8 cellular contexts compared by ENCODE assay signal in genomic region chr18:77080283-77080682, GRCh38. TPM values are rescaled to one million over a fixed set of nuclear protein-coding genes. Genes with fewer than 3 reads are reported as not detected.
DNase-seq lines count a peak whose midpoint lies in the region; ATAC-seq and TF ChIP-seq lines count a peak whose summit lies in the region.

No MANE protein-coding gene starts in this region.

- no peak overlapping the region for H2AFZ ChIP-seq in HCT116 (ENCODE audit: low read depth, low read length, poor library complexity, severe bottlenecking)

- H3K27ac Mint-ChIP-seq in memory B cell, result peak overlapping the region; percentile 80

- H3K27ac ChIP-seq in HCT116 (ENCODE audit: low read depth, low read length) (no peak overlapping the region), A673 (ENCODE audit: low read depth, low read length, poor library complexity, severe bottlenecking) (no peak overlapping the region)

- no peaks in the 10 kb centered on the region for H3K9me3 Mint-ChIP-seq in memory B cell

- CTCF ChIA-PET in HCT116 (lab: Charles Lee), result no interaction called here
- CTCF ChIA-PET in GM10248 (lab: Yijun Ruan, JAX), result interaction anchor here (0.8 to 1.0 kb wide), 2 partner anchors 11 to 28 kb away, joined by 3 read pairs; no protein-coding TSS in a partner anchor
- CTCF ChIA-PET in A673 (lab: Charles Lee), result no interaction called here

- peaks cover 39 to 54% of the 10 kb centered on the region in 2 experiments for H3K4me1 ChIP-seq in HCT116 (ENCODE audit: control insufficient read depth in 1 of 2, insufficient read depth in 2 of 2, low read length in 2 of 2)
- H3K4me1 ChIP-seq in A673 (ENCODE audit: insufficient read depth, low read length, poor library complexity, severe bottlenecking), result no peaks in the 10 kb centered on the region

- BruUV-seq in HCT116 (replicated peaks; lab: Mats Ljungman, UMichigan) (no TSS peak), A673 (replicated peaks; lab: Mats Ljungman, UMichigan) (no TSS peak)

- no peak overlapping the region for H3K9ac ChIP-seq in HCT116 (ENCODE audit: low read length)

- intact Hi-C loops in HCT116 (cut with micrococcal nuclease) (no loop called here), A673 (cut with micrococcal nuclease; ENCODE audit: unreplicated experiment) (no loop called here)

- H3K9me3 ChIP-seq in HCT116 (ENCODE audit: control insufficient read depth in 1 of 2, insufficient read depth in 1 of 2, low read depth in 1 of 2, low read length in 2 of 2) (no peaks in the 10 kb centered on the region), A673 (ENCODE audit: low read depth, low read length, poor library complexity, severe bottlenecking) (no peaks in the 10 kb centered on the region)

- POLR2A ChIA-PET in HCT116 (lab: Charles Lee) (no interaction called here), GM10248 (lab: Yijun Ruan, JAX) (no interaction called here), A673 (lab: Charles Lee; ENCODE audit: low non-redundant PET) (no interaction called here)

- H3K4me3 Mint-ChIP-seq in memory B cell, result peak overlapping the region; percentile 41

- TF ChIP-seq CTCF in HCT116 (IDR thresholded peaks at IDR 0.05 in 2 of 3, conservative IDR thresholded peaks at IDR 0.05 in 1 of 3; ENCODE audit: borderline replicate concordance in 1 of 3, insufficient read depth in 1 of 3, low read depth in 2 of 3, low read length in 2 of 3) (no peak), GM10248 (IDR thresholded peaks at IDR 0.05; ENCODE audit: control extremely low read depth, extremely low read depth, low read depth, missing control alignments) (no peak), A673 (conservative IDR thresholded peaks at IDR 0.05; ENCODE audit: low read depth, low read length) (no peak)

- peaks cover 42% of the 10 kb centered on the region for H3K79me2 ChIP-seq in HCT116 (ENCODE audit: insufficient read depth, low read length)

- H3K4me3 ChIP-seq in HCT116 (replicated peaks in 1 of 2; ENCODE audit: low read depth in 1 of 2, low read length in 2 of 2) (no peak overlapping the region), A673 (ENCODE audit: low read depth, low read length, poor library complexity, severe bottlenecking) (no peak overlapping the region)

- H3K36me3 ChIP-seq in HCT116 (ENCODE audit: control insufficient read depth in 1 of 2, insufficient read depth in 2 of 2, low read length in 2 of 2), result no peaks in the 10 kb centered on the region
- no peaks in the 10 kb centered on the region for H3K36me3 ChIP-seq in A673 (ENCODE audit: insufficient read depth, low read length, poor library complexity, severe bottlenecking)

- ATAC-seq in GM18861 (IDR thresholded peaks at IDR 0.05; ENCODE audit: unreplicated experiment), result peak; percentile 94
- no peak for ATAC-seq in HCT116
- peak; percentile 98 for ATAC-seq in memory B cell (ENCODE audit: low read depth)

- H3K27me3 ChIP-seq in HCT116 (ENCODE audit: insufficient read depth, low read length) (no peaks in the 10 kb centered on the region), A673 (replicated peaks; ENCODE audit: insufficient read depth, low read depth, low read length, poor library complexity) (no peaks in the 10 kb centered on the region)

- H4K20me1 ChIP-seq in HCT116 (ENCODE audit: insufficient read depth), result no peaks in the 10 kb centered on the region

- no peak for TF ChIP-seq POLR2A in HCT116 (IDR thresholded peaks at IDR 0.05; ENCODE audit: borderline replicate concordance, extremely low read depth, insufficient read depth, insufficient read length)

- DNase-seq in HCT116 (ENCODE audit: low read depth, low spot score), result no peak
- DNase-seq in MV-4-11 (lab: John Stamatoyannopoulos, UW), result peak; percentile 73
- peak; percentile 70 to 73 for DNase-seq in memory B cell (ENCODE audit: low spot score in 2 of 2)
- no peak for DNase-seq in GM10248 (ENCODE audit: extremely low spot score)
- no peak for DNase-seq in AG20443 (ENCODE audit: low spot score)
- DNase-seq in A673 (ENCODE audit: low spot score), result no peak
- no peak for DNase-seq in HT-29 (ENCODE audit: low spot score)

- RAD21 ChIA-PET in HCT116 (lab: Charles Lee; ENCODE audit: low non-redundant PET in 1 of 2, low total read pairs in 2 of 2, uncharacterized antibody in 2 of 2, unreplicated experiment in 2 of 2), result no interaction called here

- H3K4me2 ChIP-seq in HCT116 (ENCODE audit: low read length), result peak overlapping the region; percentile 49

- no peaks in the 10 kb centered on the region for H3K9me2 ChIP-seq in HCT116 (ENCODE audit: insufficient read depth)

- H3K4me1 Mint-ChIP-seq in memory B cell, result peaks cover 35% of the 10 kb centered on the region

- peaks cover 11% of the 10 kb centered on the region for H3K36me3 Mint-ChIP-seq in memory B cell

- no peaks in the 10 kb centered on the region for H3K27me3 Mint-ChIP-seq in memory B cell

- no peak for TF ChIP-seq RAD21 in HCT116 (IDR thresholded peaks at IDR 0.05; ENCODE audit: low read depth)

TF ChIP-seq in HCT116, 20 proteins besides CTCF, POLR2A, EP300 and RAD21:
- TF ChIP-seq SIN3A (IDR thresholded peaks at IDR 0.05; ENCODE audit: low read depth) (no peak), SRF (IDR thresholded peaks at IDR 0.05; ENCODE audit: low read depth) (no peak), YY1 (IDR thresholded peaks at IDR 0.05; ENCODE audit: extremely low read depth, insufficient replicate concordance, low read depth, low read length) (no peak), FOSL1 (IDR thresholded peaks at IDR 0.05; ENCODE audit: low read depth) (no peak), ZBTB33 (IDR thresholded peaks at IDR 0.05; ENCODE audit: extremely low read depth, insufficient replicate concordance, low read length) (no peak), EZH2phosphoT487 (IDR thresholded peaks at IDR 0.05; ENCODE audit: borderline replicate concordance) (no peak), ATF3 (IDR thresholded peaks at IDR 0.05) (no peak), CBX3 (IDR thresholded peaks at IDR 0.05; ENCODE audit: low read depth) (no peak), MAX (IDR thresholded peaks at IDR 0.05) (no peak), ZFX (IDR thresholded peaks at IDR 0.05) (no peak), REST (IDR thresholded peaks at IDR 0.05; ENCODE audit: low read depth) (no peak), EGR1 (IDR thresholded peaks at IDR 0.05; ENCODE audit: low read depth) (no peak)
TF ChIP-seq in HCT116: peak in this region for 0.

RNA-seq across cellular contexts. Expression of gene MBP, which starts 52.3 kb away (rescaled TPM):
- total RNA-seq in HCT116 (2021; ENCODE audit: unreplicated experiment), result 34.9 TPM
- polyA plus RNA-seq in HCT116 (2012), result 17.5 and 20.2 TPM in 2 replicates
- total RNA-seq in A673 (2021), result 0.09 TPM in 1 of 2 replicates, not detected in the other
- total RNA-seq in HT-29 (2014; rRNA removed; shearing (Covaris generic)), result 27.4 and 28.9 TPM in 2 replicates

Comparison
In these comparisons a context has a peak if more than half of its experiments do, and no peak if none do; other contexts are left out.
1. DNase-seq: peak in MV-4-11 (single experiment) and memory B cell (2 of 2); none in HCT116 (single experiment), GM10248 (single experiment), AG20443 (single experiment), A673 (single experiment) and HT-29 (single experiment).
2. RNA of gene MBP, which starts 52.3 kb away (total RNA-seq): 34.9 TPM in HCT116 (single experiment) and 27.4 to 28.9 TPM in HT-29; 0.09 TPM in A673; every median in the first group is over 10 times any median in the second.